15 cellular contexts compared by ENCODE assay signal in genomic region chr3:52689151-52689550, GRCh38. TPM values are rescaled to one million over a fixed set of nuclear protein-coding genes. Genes with fewer than 3 reads are reported as not detected.
DNase-seq lines count a peak whose midpoint lies in the region; ATAC-seq and TF ChIP-seq lines count a peak whose summit lies in the region.
"Had no signal": no experiment of that assay in that cellular context is flagged by ENCODE, and none has a peak within 500 bp of the region (broad histone marks: within the 10 kb centered on the region; RNA-seq: fewer than 3 reads in every experiment).

No MANE protein-coding gene starts in this region.

- peaks cover 77% of the 10 kb centered on the region for H3K36me3 Mint-ChIP-seq in activated CD8-positive, alpha-beta T cell treated with anti-CD3 and anti-CD28 coated beads for 36 hours (ENCODE audit: low read depth)
- peaks cover 74% of the 10 kb centered on the region for H3K36me3 Mint-ChIP-seq in activated CD8-positive, alpha-beta T cell treated with anti-CD3 and anti-CD28 coated beads, Interleukin-2, amount 10 ng/mL, durations not matched to agents 7 days and 5 days (ENCODE audit: low read depth)
- peaks cover 84% of the 10 kb centered on the region for H3K36me3 Mint-ChIP-seq in activated naive CD8-positive, alpha-beta T cell treated with anti-CD3 and anti-CD28 coated beads, Interleukin-2, amount 50 U/mL, for 24 hours (ENCODE audit: low read depth)

- H3K79me2 ChIP-seq in osteoblast (ENCODE audit: insufficient read depth, low read length): peaks cover 65% of the 10 kb centered on the region

- no peak overlapping the region for H3K9ac ChIP-seq in HUES48 (ENCODE audit: low read depth, low read length)

- POLR2A ChIA-PET in activated CD8-positive, alpha-beta T cell treated with anti-CD3 and anti-CD28 coated beads for 36 hours (lab: Charles Lee): interaction anchor here (0.8 to 10.1 kb wide), 7 partner anchors 8 to 32 kb away, joined by 3 to 101 read pairs (median 4); partner anchors contain the start of genes GLT8D1 and SPCS1
- POLR2A ChIA-PET in activated CD8-positive, alpha-beta T cell treated with anti-CD3 and anti-CD28 coated beads, Interleukin-2, amount 10 ng/mL, durations not matched to agents 7 days and 5 days (lab: Charles Lee): no interaction called here

- TF ChIP-seq CTCF in activated CD8-positive, alpha-beta T cell treated with anti-CD3 and anti-CD28 coated beads for 36 hours (IDR thresholded peaks at IDR 0.05): no peak
- TF ChIP-seq CTCF in osteoblast (IDR thresholded peaks at IDR 0.05; ENCODE audit: extremely low read depth, low read depth, low read length): no peak
- no peak for TF ChIP-seq CTCF in dorsolateral prefrontal cortex (IDR thresholded peaks at IDR 0.05 in 54 of 56, conservative IDR thresholded peaks at IDR 0.05 in 2 of 56; ENCODE audit: low read depth in 1 of 56, partially characterized antibody in 56 of 56)

- H3K27ac ChIP-seq in HUES48 (ENCODE audit: low read depth, low read length) (peak overlapping the region; percentile 6), osteoblast (ENCODE audit: low read depth, low read length) (peak overlapping the region; percentile 49), dorsolateral prefrontal cortex (no peak overlapping the region)
- H3K27ac ChIP-seq: A549 had no signal

- peak overlapping the region; percentile 100 for H3K4me3 Mint-ChIP-seq in activated CD8-positive, alpha-beta T cell treated with anti-CD3 and anti-CD28 coated beads for 36 hours
- H3K4me3 Mint-ChIP-seq in activated CD8-positive, alpha-beta T cell treated with anti-CD3 and anti-CD28 coated beads, Interleukin-2, amount 10 ng/mL, durations not matched to agents 7 days and 5 days: no peak overlapping the region
- H3K4me3 Mint-ChIP-seq in activated naive CD8-positive, alpha-beta T cell treated with anti-CD3 and anti-CD28 coated beads, Interleukin-2, amount 50 U/mL, for 24 hours: peak overlapping the region; percentile 99
- H3K4me3 Mint-ChIP-seq: activated B cell treated with CpG ODN at 0.5 μM for 24 hours had no signal

- CTCF ChIA-PET in activated CD8-positive, alpha-beta T cell treated with anti-CD3 and anti-CD28 coated beads for 36 hours (lab: Charles Lee): interaction anchor here (1.1 to 1.7 kb wide), 3 partner anchors 12 to 421 kb away, joined by 3 to 5 read pairs (median 4); no protein-coding TSS in a partner anchor
- CTCF ChIA-PET in activated CD8-positive, alpha-beta T cell treated with anti-CD3 and anti-CD28 coated beads, Interleukin-2, amount 10 ng/mL, durations not matched to agents 7 days and 5 days (lab: Charles Lee): no interaction called here

- peaks cover 63% of the 10 kb centered on the region for H3K4me1 Mint-ChIP-seq in activated CD8-positive, alpha-beta T cell treated with anti-CD3 and anti-CD28 coated beads for 36 hours (ENCODE audit: low read depth)
- peaks cover 56% of the 10 kb centered on the region for H3K4me1 Mint-ChIP-seq in activated CD8-positive, alpha-beta T cell treated with anti-CD3 and anti-CD28 coated beads, Interleukin-2, amount 10 ng/mL, durations not matched to agents 7 days and 5 days (ENCODE audit: low read depth)
- H3K4me1 Mint-ChIP-seq in activated naive CD8-positive, alpha-beta T cell treated with anti-CD3 and anti-CD28 coated beads, Interleukin-2, amount 50 U/mL, for 24 hours: peaks cover 73% of the 10 kb centered on the region

- H3K4me1 ChIP-seq in HUES48 (ENCODE audit: control insufficient read depth, insufficient read depth, low read length) (0 out of 2 replicates have a peak, but pooled peaks cover 6% of the 10 kb centered on the region), osteoblast (ENCODE audit: insufficient read depth, low read length) (peaks cover 26% of the 10 kb centered on the region)

- intact Hi-C loops in activated CD8-positive, alpha-beta T cell treated with anti-CD3 and anti-CD28 coated beads for 36 hours (cut with micrococcal nuclease): loop anchor here (10.0 kb wide), 1 partner anchor 154 kb away; the partner anchor contains the start of genes NT5DC2 and UQCC5
- intact Hi-C loops in dorsolateral prefrontal cortex (cut with DNase I): loop anchor here (5.0 to 10.0 kb wide), 5 partner anchors 83 to 282 kb away; partner anchors contain the start of genes NEK4 (in 1 of the 2) and NISCH (in 1 of the 2)

- H3K4me2 ChIP-seq in osteoblast (ENCODE audit: insufficient read depth, low read length): no peak overlapping the region

- no peaks in the 10 kb centered on the region for H3K27me3 Mint-ChIP-seq in activated CD8-positive, alpha-beta T cell treated with anti-CD3 and anti-CD28 coated beads for 36 hours
- H3K27me3 Mint-ChIP-seq in activated CD8-positive, alpha-beta T cell treated with anti-CD3 and anti-CD28 coated beads, Interleukin-2, amount 10 ng/mL, durations not matched to agents 7 days and 5 days (ENCODE audit: low read depth): no peaks in the 10 kb centered on the region
- H3K27me3 Mint-ChIP-seq in activated naive CD8-positive, alpha-beta T cell treated with anti-CD3 and anti-CD28 coated beads, Interleukin-2, amount 50 U/mL, for 24 hours: no peaks in the 10 kb centered on the region
- H3K27me3 Mint-ChIP-seq: activated B cell treated with CpG ODN at 0.5 μM for 24 hours had no signal

- H3K27ac Mint-ChIP-seq in activated CD8-positive, alpha-beta T cell treated with anti-CD3 and anti-CD28 coated beads for 36 hours: peak overlapping the region; percentile 99
- H3K27ac Mint-ChIP-seq in activated CD8-positive, alpha-beta T cell treated with anti-CD3 and anti-CD28 coated beads, Interleukin-2, amount 10 ng/mL, durations not matched to agents 7 days and 5 days: no peak overlapping the region
- H3K27ac Mint-ChIP-seq in activated naive CD8-positive, alpha-beta T cell treated with anti-CD3 and anti-CD28 coated beads, Interleukin-2, amount 50 U/mL, for 24 hours: peak overlapping the region; percentile 98
- H3K27ac Mint-ChIP-seq: activated B cell treated with CpG ODN at 0.5 μM for 24 hours had no signal

- H3K36me3 ChIP-seq in HUES48 (ENCODE audit: control insufficient read depth, insufficient read depth, low read length) (peaks cover 76% of the 10 kb centered on the region), osteoblast (ENCODE audit: insufficient read depth, low read length) (peaks cover 68% of the 10 kb centered on the region)

- no peak for ATAC-seq in activated CD8-positive, alpha-beta T cell treated with anti-CD3 and anti-CD28 coated beads for 36 hours
- ATAC-seq in activated CD8-positive, alpha-beta T cell treated with anti-CD3 and anti-CD28 coated beads, Interleukin-2, amount 10 ng/mL, durations not matched to agents 7 days and 5 days: no peak
- no peak for ATAC-seq in activated naive CD8-positive, alpha-beta T cell treated with anti-CD3 and anti-CD28 coated beads, Interleukin-2, amount 50 U/mL, for 24 hours
- no peak for ATAC-seq in GM21619 (IDR thresholded peaks at IDR 0.05; ENCODE audit: unreplicated experiment)
- ATAC-seq: A549 had no signal

- no peak overlapping the region for H2AFZ ChIP-seq in osteoblast (ENCODE audit: low read length)

- H4K20me1 ChIP-seq in osteoblast (ENCODE audit: insufficient read depth, low read length): peaks cover 14% of the 10 kb centered on the region

- H3K9me3 ChIP-seq in HUES48 (ENCODE audit: control insufficient read depth, insufficient read depth, low read length) (no peaks in the 10 kb centered on the region), osteoblast (ENCODE audit: low read depth, low read length) (no peaks in the 10 kb centered on the region)
- H3K9me3 ChIP-seq: A549 had no signal

- DNase-seq in activated CD8-positive, alpha-beta T cell treated with anti-CD3 and anti-CD28 coated beads for 36 hours: no peak
- no peak for DNase-seq in activated CD8-positive, alpha-beta T cell treated with anti-CD3 and anti-CD28 coated beads, Interleukin-2, amount 10 ng/mL, durations not matched to agents 7 days and 5 days
- DNase-seq in activated naive CD8-positive, alpha-beta T cell treated with anti-CD3 and anti-CD28 coated beads, Interleukin-2, amount 50 U/mL, for 24 hours: no peak
- DNase-seq in osteoblast (ENCODE audit: insufficient read length, low spot score, missing footprints): no peak
- DNase-seq in UCSD-AML1 (lab: John Stamatoyannopoulos, UW; ENCODE audit: unreplicated experiment): no peak
- no peak for DNase-seq in dorsolateral prefrontal cortex
- DNase-seq: activated B cell treated with CpG ODN at 0.5 μM for 24 hours; Calu3; NCI-H2081; NCI-H526 treated with DMSO at 0.1 percent for 48 hours; stimulated activated CD4-positive, alpha-beta T cell treated with anti-CD3 and anti-CD28 coated beads, Interleukin-15, amount 100 ng/mL, for 24 hours; SW 1271 had no signal

- H3K27me3 ChIP-seq in HUES48 (ENCODE audit: control insufficient read depth, insufficient read depth, low read length) (no peaks in the 10 kb centered on the region), osteoblast (ENCODE audit: insufficient read depth, low read length) (no peaks in the 10 kb centered on the region), dorsolateral prefrontal cortex (no peaks in the 10 kb centered on the region)

- H3K4me3 ChIP-seq in HUES48 (ENCODE audit: low read depth, low read length): no peak overlapping the region
- no peak overlapping the region for H3K4me3 ChIP-seq in osteoblast (ENCODE audit: insufficient read depth, low read length)
- no peak overlapping the region for H3K4me3 ChIP-seq in dorsolateral prefrontal cortex
- H3K4me3 ChIP-seq: A549 had no signal

- H3K9me3 Mint-ChIP-seq in activated CD8-positive, alpha-beta T cell treated with anti-CD3 and anti-CD28 coated beads for 36 hours: no peaks in the 10 kb centered on the region
- no peaks in the 10 kb centered on the region for H3K9me3 Mint-ChIP-seq in activated CD8-positive, alpha-beta T cell treated with anti-CD3 and anti-CD28 coated beads, Interleukin-2, amount 10 ng/mL, durations not matched to agents 7 days and 5 days (ENCODE audit: insufficient read depth)
- H3K9me3 Mint-ChIP-seq in activated naive CD8-positive, alpha-beta T cell treated with anti-CD3 and anti-CD28 coated beads, Interleukin-2, amount 50 U/mL, for 24 hours: no peaks in the 10 kb centered on the region
- H3K9me3 Mint-ChIP-seq: activated B cell treated with CpG ODN at 0.5 μM for 24 hours had no signal

RNA-seq across cellular contexts. Expression of gene GNL3, which starts 3.3 kb away (rescaled TPM):
- total RNA-seq in activated CD8-positive, alpha-beta T cell treated with anti-CD3 and anti-CD28 coated beads for 36 hours: 100 to 1,000 TPM; 198 to 200 TPM
- total RNA-seq in activated CD8-positive, alpha-beta T cell treated with anti-CD3 and anti-CD28 coated beads, Interleukin-2, amount 10 ng/mL, durations not matched to agents 7 days and 5 days: 10 to 100 TPM; 85.5 to 86.2 TPM
- total RNA-seq in osteoblast (111 and 129 TPM in 2 replicates), dorsolateral prefrontal cortex (10 to 100 TPM; 22.3 to 57.4 (median 40.7) TPM)

RNA-seq across cellular contexts. Expression of gene PBRM1, which starts 3.4 kb away (rescaled TPM):
- total RNA-seq in activated CD8-positive, alpha-beta T cell treated with anti-CD3 and anti-CD28 coated beads for 36 hours: 10 to 100 TPM; 55.9 to 56.1 TPM
- total RNA-seq in activated CD8-positive, alpha-beta T cell treated with anti-CD3 and anti-CD28 coated beads, Interleukin-2, amount 10 ng/mL, durations not matched to agents 7 days and 5 days: 10 to 100 TPM; 83.2 to 91.8 TPM
- 96.1 and 100 TPM in 2 replicates for total RNA-seq in osteoblast
- total RNA-seq in dorsolateral prefrontal cortex: 10 to 100 TPM; 41.4 to 68.2 (median 53.3) TPM

RNA-seq across cellular contexts. Expression of gene GLT8D1, which starts 16.4 kb away (rescaled TPM):
- total RNA-seq in activated CD8-positive, alpha-beta T cell treated with anti-CD3 and anti-CD28 coated beads for 36 hours: 10 to 100 TPM; 34.0 to 35.0 TPM
- total RNA-seq in activated CD8-positive, alpha-beta T cell treated with anti-CD3 and anti-CD28 coated beads, Interleukin-2, amount 10 ng/mL, durations not matched to agents 7 days and 5 days: 10 to 100 TPM; 36.4 to 38.2 TPM
- total RNA-seq in osteoblast (98.8 and 103 TPM in 2 replicates), dorsolateral prefrontal cortex (10 to 100 TPM; 31.5 to 63.2 (median 47.2) TPM)

RNA-seq across cellular contexts. Expression of gene SPCS1, which starts 16.8 kb away (rescaled TPM):
- total RNA-seq in activated CD8-positive, alpha-beta T cell treated with anti-CD3 and anti-CD28 coated beads for 36 hours: 100 to 1,000 TPM; 116 to 120 TPM
- 100 to 1,000 TPM in 1 of 2 experiments, 10 to 100 TPM in 1; 96.1 to 105 TPM for total RNA-seq in activated CD8-positive, alpha-beta T cell treated with anti-CD3 and anti-CD28 coated beads, Interleukin-2, amount 10 ng/mL, durations not matched to agents 7 days and 5 days
- 60.1 and 67.0 TPM in 2 replicates for total RNA-seq in osteoblast
- 100 to 1,000 TPM in 5 of 120 experiments, 10 to 100 TPM in 115; 50.3 to 110 (median 78.8) TPM for total RNA-seq in dorsolateral prefrontal cortex

Comparison
In these comparisons a context has a peak if more than half of its experiments do, and no peak if none do; other contexts are left out.
1. H3K27ac ChIP-seq: peak in HUES48 (single experiment) and osteoblast (single experiment); none in dorsolateral prefrontal cortex (0 of 59).